In the genomic region with DNA sequence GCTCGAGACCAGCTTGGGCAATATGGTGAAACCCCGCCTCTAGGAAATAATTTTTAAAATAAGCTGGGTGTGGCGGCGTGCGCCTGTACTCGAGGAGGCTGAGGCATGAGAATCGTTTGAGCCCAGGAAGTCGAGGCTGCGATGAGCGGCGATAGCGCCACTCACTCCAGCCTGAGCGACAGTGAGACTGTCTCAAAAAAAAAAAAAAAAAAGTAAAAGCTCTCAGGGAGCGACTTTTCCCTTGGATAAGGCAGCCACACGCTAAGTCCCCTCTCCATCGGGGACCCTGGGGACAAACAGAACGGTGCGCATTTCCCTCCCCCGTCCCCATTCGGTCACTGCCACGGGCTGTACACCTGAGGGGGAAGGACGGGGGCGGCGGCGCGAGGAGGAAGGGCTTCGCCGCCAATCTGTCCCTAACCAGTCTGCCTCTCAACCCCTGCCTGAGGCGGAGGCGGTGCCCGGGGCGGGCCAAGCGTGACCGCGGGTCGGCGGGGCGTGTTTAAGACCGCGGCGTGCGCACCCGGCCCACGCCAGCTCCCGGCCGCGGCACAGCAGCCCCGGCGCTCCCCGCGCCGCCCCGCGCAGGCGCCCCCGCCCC, we compare ENCODE assay signal across 1 cellular context.
TF ChIP-seq lines count a peak whose summit lies in the region.

A gene (plus strand): TSS at position 531 of the 601 bp plus-strand sequence. CDS start 107 bp downstream, outside the sequence.

TF ChIP-seq in K562, 482 proteins besides CTCF, POLR2A, EP300 and RAD21 (continued from another document and continues in another):
- TF ChIP-seq, protein P1, sequence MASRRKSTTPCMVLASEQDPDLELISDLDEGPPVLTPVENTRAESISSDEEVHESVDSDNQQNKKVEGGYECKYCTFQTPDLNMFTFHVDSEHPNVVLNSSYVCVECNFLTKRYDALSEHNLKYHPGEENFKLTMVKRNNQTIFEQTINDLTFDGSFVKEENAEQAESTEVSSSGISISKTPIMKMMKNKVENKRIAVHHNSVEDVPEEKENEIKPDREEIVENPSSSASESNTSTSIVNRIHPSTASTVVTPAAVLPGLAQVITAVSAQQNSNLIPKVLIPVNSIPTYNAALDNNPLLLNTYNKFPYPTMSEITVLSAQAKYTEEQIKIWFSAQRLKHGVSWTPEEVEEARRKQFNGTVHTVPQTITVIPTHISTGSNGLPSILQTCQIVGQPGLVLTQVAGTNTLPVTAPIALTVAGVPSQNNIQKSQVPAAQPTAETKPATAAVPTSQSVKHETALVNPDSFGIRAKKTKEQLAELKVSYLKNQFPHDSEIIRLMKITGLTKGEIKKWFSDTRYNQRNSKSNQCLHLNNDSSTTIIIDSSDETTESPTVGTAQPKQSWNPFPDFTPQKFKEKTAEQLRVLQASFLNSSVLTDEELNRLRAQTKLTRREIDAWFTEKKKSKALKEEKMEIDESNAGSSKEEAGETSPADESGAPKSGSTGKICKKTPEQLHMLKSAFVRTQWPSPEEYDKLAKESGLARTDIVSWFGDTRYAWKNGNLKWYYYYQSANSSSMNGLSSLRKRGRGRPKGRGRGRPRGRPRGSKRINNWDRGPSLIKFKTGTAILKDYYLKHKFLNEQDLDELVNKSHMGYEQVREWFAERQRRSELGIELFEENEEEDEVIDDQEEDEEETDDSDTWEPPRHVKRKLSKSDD (conservative IDR thresholded peaks at IDR 0.05; ENCODE audit: low read length): no peak
- TF ChIP-seq ZNF140 (CRISPR knock-in tag; IDR thresholded peaks at IDR 0.05) (no peak), MAFF (IDR thresholded peaks at IDR 0.05; ENCODE audit: low read length) (no peak), MTF1 (CRISPR knock-in tag; IDR thresholded peaks at IDR 0.05; ENCODE audit: borderline replicate concordance) (no peak), DNMT1 (IDR thresholded peaks at IDR 0.05) (no peak), ZNF354B (CRISPR knock-in tag; IDR thresholded peaks at IDR 0.05) (no peak), KAT2B (IDR thresholded peaks at IDR 0.05; ENCODE audit: low read depth, low read length) (no peak), TRIM24 (IDR thresholded peaks at IDR 0.05) (no peak), ZNF778 (CRISPR knock-in tag; IDR thresholded peaks at IDR 0.05) (no peak), THRAP3 (IDR thresholded peaks at IDR 0.05; ENCODE audit: borderline replicate concordance) (no peak), CBFB (CRISPR knock-in tag; IDR thresholded peaks at IDR 0.05) (no peak), SMARCA5 (IDR thresholded peaks at IDR 0.05) (0 out of 2 replicates have a peak, but pooled peaks have one; percentile 51), ZNF224 (CRISPR knock-in tag; IDR thresholded peaks at IDR 0.05) (no peak), PURB (CRISPR knock-in tag; IDR thresholded peaks at IDR 0.05; ENCODE audit: low read depth) (no peak), ZNF3 (CRISPR knock-in tag; IDR thresholded peaks at IDR 0.05) (no peak), SMARCA4 (IDR thresholded peaks at IDR 0.05) (peak; percentile 63), BCOR (IDR thresholded peaks at IDR 0.05) (peak; percentile 92), ZNF444 (CRISPR knock-in tag; IDR thresholded peaks at IDR 0.05) (no peak), CBX2 (IDR thresholded peaks at IDR 0.05; ENCODE audit: insufficient read depth, low read length, poor library complexity, severe bottlenecking) (no peak), TGIF2 (CRISPR knock-in tag; IDR thresholded peaks at IDR 0.05) (no peak), LEF1 (IDR thresholded peaks at IDR 0.05) (no peak), POU5F1 (IDR thresholded peaks at IDR 0.05; ENCODE audit: borderline replicate concordance, low read depth, low read length, partially characterized antibody) (no peak), PCBP2 (IDR thresholded peaks at IDR 0.05; ENCODE audit: low read depth, low read length, poor library complexity, severe bottlenecking) (no peak), KAT7 (CRISPR knock-in tag; IDR thresholded peaks at IDR 0.05; ENCODE audit: borderline replicate concordance) (no peak), TSC22D4 (tag; IDR thresholded peaks at IDR 0.05) (no peak), CBFA2T3 (IDR thresholded peaks at IDR 0.05) (peak; percentile 52), ZZZ3 (IDR thresholded peaks at IDR 0.05) (no peak), SMAD3 (CRISPR knock-in tag; conservative IDR thresholded peaks at IDR 0.05) (no peak), NELFE (IDR thresholded peaks at IDR 0.05; ENCODE audit: insufficient read depth, insufficient read length) (no peak), ZNF644 (tag; IDR thresholded peaks at IDR 0.05; ENCODE audit: low read depth) (0 out of 2 replicates have a peak, but pooled peaks have one; percentile 77), ELF4 (CRISPR knock-in tag; IDR thresholded peaks at IDR 0.05) (no peak), EZH2 (IDR thresholded peaks at IDR 0.05; ENCODE audit: borderline replicate concordance, low read depth, low read length) (no peak), CC2D1A (IDR thresholded peaks at IDR 0.05) (peak; percentile 60; the same call in 1 of the 2 replicates), BRD9 (IDR thresholded peaks at IDR 0.05; ENCODE audit: low read depth, partially characterized antibody) (peak; percentile 78), MAZ (CRISPR knock-in tag; conservative IDR thresholded peaks at IDR 0.05 in 1 of 2, IDR thresholded peaks at IDR 0.05 in 1 of 2) (peak; percentile 77 to 89), NR3C1 (CRISPR knock-in tag; IDR thresholded peaks at IDR 0.05) (no peak), ZNF584 (CRISPR knock-in tag; IDR thresholded peaks at IDR 0.05; ENCODE audit: low read depth) (no peak), TFAM (CRISPR knock-in tag; conservative IDR thresholded peaks at IDR 0.05) (no peak), NFE2 (IDR thresholded peaks at IDR 0.05; ENCODE audit: low read depth) (no peak), JUNB (CRISPR knock-in tag; conservative IDR thresholded peaks at IDR 0.05) (no peak), HDAC8 (tag; IDR thresholded peaks at IDR 0.05) (no peak)
- TF ChIP-seq, protein P2, sequence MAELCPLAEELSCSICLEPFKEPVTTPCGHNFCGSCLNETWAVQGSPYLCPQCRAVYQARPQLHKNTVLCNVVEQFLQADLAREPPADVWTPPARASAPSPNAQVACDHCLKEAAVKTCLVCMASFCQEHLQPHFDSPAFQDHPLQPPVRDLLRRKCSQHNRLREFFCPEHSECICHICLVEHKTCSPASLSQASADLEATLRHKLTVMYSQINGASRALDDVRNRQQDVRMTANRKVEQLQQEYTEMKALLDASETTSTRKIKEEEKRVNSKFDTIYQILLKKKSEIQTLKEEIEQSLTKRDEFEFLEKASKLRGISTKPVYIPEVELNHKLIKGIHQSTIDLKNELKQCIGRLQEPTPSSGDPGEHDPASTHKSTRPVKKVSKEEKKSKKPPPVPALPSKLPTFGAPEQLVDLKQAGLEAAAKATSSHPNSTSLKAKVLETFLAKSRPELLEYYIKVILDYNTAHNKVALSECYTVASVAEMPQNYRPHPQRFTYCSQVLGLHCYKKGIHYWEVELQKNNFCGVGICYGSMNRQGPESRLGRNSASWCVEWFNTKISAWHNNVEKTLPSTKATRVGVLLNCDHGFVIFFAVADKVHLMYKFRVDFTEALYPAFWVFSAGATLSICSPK (IDR thresholded peaks at IDR 0.05; ENCODE audit: borderline replicate concordance): 0 out of 2 replicates have a peak, but pooled peaks have one; percentile 32
- TF ChIP-seq, protein P3, sequence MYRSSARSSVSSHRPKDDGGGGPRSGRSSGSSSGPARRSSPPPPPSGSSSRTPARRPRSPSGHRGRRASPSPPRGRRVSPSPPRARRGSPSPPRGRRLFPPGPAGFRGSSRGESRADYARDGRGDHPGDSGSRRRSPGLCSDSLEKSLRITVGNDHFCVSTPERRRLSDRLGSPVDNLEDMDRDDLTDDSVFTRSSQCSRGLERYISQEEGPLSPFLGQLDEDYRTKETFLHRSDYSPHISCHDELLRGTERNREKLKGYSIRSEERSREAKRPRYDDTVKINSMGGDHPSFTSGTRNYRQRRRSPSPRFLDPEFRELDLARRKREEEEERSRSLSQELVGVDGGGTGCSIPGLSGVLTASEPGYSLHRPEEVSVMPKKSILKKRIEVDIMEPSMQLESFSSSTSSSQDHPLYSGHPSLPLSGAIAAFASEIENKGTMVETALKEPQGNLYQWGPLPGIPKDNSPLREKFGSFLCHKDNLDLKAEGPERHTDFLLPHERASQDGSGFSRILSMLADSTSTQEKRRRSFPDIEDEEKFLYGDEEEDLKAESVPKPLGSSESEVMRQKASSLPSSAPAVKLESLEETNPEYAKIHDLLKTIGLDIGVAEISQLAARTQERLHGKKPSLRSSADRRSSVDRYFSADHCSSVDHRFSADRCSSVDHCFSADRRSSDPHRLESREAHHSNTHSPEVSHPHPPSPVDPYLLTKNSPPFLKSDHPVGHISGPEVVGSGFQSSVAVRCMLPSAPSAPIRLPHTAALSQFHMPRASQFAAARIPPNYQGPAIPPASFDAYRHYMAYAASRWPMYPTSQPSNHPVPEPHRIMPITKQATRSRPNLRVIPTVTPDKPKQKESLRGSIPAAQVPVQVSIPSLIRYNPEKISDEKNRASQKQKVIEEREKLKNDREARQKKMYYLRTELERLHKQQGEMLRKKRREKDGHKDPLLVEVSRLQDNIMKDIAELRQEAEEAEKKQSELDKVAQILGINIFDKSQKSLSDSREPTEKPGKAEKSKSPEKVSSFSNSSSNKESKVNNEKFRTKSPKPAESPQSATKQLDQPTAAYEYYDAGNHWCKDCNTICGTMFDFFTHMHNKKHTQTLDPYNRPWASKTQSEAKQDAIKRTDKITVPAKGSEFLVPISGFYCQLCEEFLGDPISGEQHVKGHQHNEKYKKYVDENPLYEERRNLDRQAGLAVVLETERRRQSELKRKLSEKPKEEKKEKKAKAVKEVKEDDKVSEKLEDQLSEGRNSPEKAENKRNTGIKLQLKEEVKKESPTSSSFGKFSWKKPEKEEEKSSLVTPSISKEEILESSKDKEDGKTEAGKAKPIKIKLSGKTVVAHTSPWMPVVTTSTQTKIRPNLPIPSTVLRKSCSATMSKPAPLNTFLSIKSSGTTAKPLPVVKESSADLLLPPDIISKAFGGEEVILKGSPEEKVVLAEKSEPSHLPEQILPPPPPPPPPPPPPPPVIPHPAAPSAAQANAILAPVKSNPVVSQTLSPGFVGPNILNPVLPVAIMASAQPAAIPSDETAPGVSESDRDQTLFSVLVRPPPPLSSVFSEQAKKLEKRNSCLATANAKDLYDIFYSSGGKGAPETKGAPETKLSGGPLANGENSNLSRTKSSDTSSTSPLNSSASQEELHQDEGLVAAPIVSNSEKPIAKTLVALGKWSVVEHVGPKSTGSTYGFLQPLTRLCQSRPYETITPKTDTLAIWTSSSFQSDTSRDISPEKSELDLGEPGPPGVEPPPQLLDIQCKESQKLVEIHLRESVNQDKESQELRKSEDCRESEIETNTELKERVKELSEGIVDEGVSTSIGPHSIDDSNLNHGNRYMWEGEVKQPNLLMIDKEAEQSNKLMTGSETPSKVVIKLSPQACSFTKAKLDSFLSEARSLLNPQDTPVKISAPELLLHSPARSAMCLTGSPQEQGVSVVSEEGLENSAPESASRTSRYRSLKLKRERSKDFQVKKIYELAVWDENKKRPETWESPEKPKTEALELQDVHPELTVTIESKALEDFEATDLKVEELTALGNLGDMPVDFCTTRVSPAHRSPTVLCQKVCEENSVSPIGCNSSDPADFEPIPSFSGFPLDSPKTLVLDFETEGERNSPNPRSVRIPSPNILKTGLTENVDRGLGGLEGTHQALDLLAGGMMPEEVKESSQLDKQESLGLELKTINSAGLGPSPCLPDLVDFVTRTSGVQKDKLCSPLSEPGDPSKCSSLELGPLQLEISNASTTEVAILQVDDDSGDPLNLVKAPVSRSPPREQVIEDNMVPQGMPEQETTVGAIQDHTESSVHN (IDR thresholded peaks at IDR 0.05; ENCODE audit: borderline replicate concordance in 1 of 2, low read depth in 1 of 2): no peak
- TF ChIP-seq, protein P4, sequence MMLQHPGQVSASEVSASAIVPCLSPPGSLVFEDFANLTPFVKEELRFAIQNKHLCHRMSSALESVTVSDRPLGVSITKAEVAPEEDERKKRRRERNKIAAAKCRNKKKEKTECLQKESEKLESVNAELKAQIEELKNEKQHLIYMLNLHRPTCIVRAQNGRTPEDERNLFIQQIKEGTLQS (IDR thresholded peaks at IDR 0.05): no peak
- TF ChIP-seq, protein P4 (CRISPR knock-in tag; conservative IDR thresholded peaks at IDR 0.05): no peak
- TF ChIP-seq, protein P5, sequence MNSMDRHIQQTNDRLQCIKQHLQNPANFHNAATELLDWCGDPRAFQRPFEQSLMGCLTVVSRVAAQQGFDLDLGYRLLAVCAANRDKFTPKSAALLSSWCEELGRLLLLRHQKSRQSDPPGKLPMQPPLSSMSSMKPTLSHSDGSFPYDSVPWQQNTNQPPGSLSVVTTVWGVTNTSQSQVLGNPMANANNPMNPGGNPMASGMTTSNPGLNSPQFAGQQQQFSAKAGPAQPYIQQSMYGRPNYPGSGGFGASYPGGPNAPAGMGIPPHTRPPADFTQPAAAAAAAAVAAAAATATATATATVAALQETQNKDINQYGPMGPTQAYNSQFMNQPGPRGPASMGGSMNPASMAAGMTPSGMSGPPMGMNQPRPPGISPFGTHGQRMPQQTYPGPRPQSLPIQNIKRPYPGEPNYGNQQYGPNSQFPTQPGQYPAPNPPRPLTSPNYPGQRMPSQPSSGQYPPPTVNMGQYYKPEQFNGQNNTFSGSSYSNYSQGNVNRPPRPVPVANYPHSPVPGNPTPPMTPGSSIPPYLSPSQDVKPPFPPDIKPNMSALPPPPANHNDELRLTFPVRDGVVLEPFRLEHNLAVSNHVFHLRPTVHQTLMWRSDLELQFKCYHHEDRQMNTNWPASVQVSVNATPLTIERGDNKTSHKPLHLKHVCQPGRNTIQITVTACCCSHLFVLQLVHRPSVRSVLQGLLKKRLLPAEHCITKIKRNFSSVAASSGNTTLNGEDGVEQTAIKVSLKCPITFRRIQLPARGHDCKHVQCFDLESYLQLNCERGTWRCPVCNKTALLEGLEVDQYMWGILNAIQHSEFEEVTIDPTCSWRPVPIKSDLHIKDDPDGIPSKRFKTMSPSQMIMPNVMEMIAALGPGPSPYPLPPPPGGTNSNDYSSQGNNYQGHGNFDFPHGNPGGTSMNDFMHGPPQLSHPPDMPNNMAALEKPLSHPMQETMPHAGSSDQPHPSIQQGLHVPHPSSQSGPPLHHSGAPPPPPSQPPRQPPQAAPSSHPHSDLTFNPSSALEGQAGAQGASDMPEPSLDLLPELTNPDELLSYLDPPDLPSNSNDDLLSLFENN (IDR thresholded peaks at IDR 0.05; ENCODE audit: low read depth in 2 of 2, low read length in 2 of 2): peak in 1 of 2 experiments; percentile 36; a peak in 1 of 4 replicates
- TF ChIP-seq, protein P6, sequence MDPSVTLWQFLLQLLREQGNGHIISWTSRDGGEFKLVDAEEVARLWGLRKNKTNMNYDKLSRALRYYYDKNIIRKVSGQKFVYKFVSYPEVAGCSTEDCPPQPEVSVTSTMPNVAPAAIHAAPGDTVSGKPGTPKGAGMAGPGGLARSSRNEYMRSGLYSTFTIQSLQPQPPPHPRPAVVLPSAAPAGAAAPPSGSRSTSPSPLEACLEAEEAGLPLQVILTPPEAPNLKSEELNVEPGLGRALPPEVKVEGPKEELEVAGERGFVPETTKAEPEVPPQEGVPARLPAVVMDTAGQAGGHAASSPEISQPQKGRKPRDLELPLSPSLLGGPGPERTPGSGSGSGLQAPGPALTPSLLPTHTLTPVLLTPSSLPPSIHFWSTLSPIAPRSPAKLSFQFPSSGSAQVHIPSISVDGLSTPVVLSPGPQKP (CRISPR knock-in tag; IDR thresholded peaks at IDR 0.05): no peak
